Comparison of ENCODE assay signal across 27 cellular contexts in the genomic region with DNA sequence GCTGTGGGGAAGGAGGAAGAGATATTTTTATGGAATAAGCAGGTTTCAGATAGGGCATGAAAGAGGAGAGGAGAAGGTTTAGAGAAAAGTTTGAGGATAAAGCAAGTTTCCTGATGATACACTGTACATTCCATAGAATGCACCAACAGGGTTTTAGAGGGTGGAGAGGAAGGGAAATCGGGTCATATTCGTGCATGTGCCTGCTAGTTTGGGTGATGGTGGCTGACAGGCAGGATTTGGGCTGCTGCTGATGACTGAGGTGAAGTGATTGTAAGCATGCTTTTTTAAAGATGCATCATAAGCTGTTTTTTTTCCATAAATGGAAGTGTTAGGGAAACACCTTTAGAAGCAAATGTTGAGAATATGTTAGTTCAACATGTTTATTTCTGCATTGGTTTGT.
"Had no signal": no experiment of that assay in that cellular context is flagged by ENCODE, and none has a peak within 500 bp of the region (broad histone marks: within the 10 kb centered on the region; RNA-seq: fewer than 3 reads in every experiment).

No MANE protein-coding gene starts in this region.

- DNase-seq: naive thymus-derived CD4-positive, alpha-beta T cell; nephron progenitor cell; nucleus accumbens; pancreas; right cardiac atrium; right lobe of liver; sigmoid colon; small intestine; stimulated activated CD4-positive, alpha-beta T cell treated with anti-CD3 and anti-CD28 coated beads, Interleukin-15, amount 100 ng/mL, for 24 hours; stimulated activated CD4-positive, alpha-beta T cell treated with anti-CD3 and anti-CD28 coated beads, Interleukin-2, amount 100 ng/mL, for 24 hours; stimulated activated CD4-positive, alpha-beta T cell treated with anti-CD3 and anti-CD28 coated beads, Interleukin-2, amount 100 ng/mL, for 48 hours; stimulated activated CD4-positive, alpha-beta T cell treated with anti-CD3 and anti-CD28 coated beads, Interleukin-4, amount 100 ng/mL, for 24 hours; stimulated activated naive B cell treated with anti-CD40 and anti-IgM and Interleukin-4, amounts not matched to agents 10 μg/mL and 1 μg/mL and 100 μg/mL, for 72 hours; stimulated activated naive CD4-positive, alpha-beta T cell treated with Interleukin-2 at 50 U/mL for 16 hours; stomach; trophoblast cell; uterus had no signal

- H3K9me3 ChIP-seq: neutrophil, pancreas, prostate gland, right lobe of liver, sigmoid colon, stomach, thoracic aorta, thyroid gland, tibial nerve, upper lobe of left lung, uterus had no signal

- ATAC-seq: naive thymus-derived CD4-positive, alpha-beta T cell; pancreas; right cardiac atrium; stimulated activated effector memory CD8-positive, alpha-beta T cell treated with anti-CD3 and anti-CD28 coated beads, Interleukin-12 subunit alpha, Interleukin-12 subunit beta, amount 100 ng/mL, for 72 hours; stimulated activated naive B cell treated with anti-CD40 and anti-IgM and Interleukin-4, amounts not matched to agents 10 μg/mL and 1 μg/mL and 100 μg/mL, for 72 hours had no signal

- H3K27ac Mint-ChIP-seq: naive thymus-derived CD4-positive, alpha-beta T cell; natural killer cell treated with Interleukin-12 subunit alpha and Interleukin-12 subunit beta and Interleukin-15 and Interleukin-18, amount 100 ng/mL, for 72 hours; nephron progenitor cell; stimulated activated effector memory CD8-positive, alpha-beta T cell treated with anti-CD3 and anti-CD28 coated beads, Interleukin-12 subunit alpha, Interleukin-12 subunit beta, amount 100 ng/mL, for 72 hours; stimulated activated naive B cell treated with anti-CD40 and anti-IgM and Interleukin-4, amounts not matched to agents 10 μg/mL and 1 μg/mL and 100 μg/mL, for 72 hours; stimulated activated naive CD8-positive, alpha-beta T cell treated with anti-CD3 and anti-CD28 coated beads, Interleukin-15, Interleukin-2, amounts not matched to agents 100 ng/mL and 50 ng/mL, for 24 hours had no signal

- H3K4me1 Mint-ChIP-seq: nephron progenitor cell, neural crest cell had no signal

- H3K36me3 Mint-ChIP-seq: stimulated activated effector memory CD8-positive, alpha-beta T cell treated with anti-CD3 and anti-CD28 coated beads, Interleukin-12 subunit alpha, Interleukin-12 subunit beta, amount 100 ng/mL, for 72 hours had no signal

- H3K27ac ChIP-seq: neutrophil, pancreas, prostate gland, right lobe of liver, sigmoid colon, stomach, thoracic aorta, thyroid gland, tibial nerve, upper lobe of left lung, uterus had no signal

- FAIRE-seq: pancreas, small intestine had no signal

- H3K4me3 Mint-ChIP-seq: naive thymus-derived CD4-positive, alpha-beta T cell; natural killer cell treated with Interleukin-12 subunit alpha and Interleukin-12 subunit beta and Interleukin-15 and Interleukin-18, amount 100 ng/mL, for 72 hours; nephron progenitor cell; neural crest cell; stimulated activated effector memory CD8-positive, alpha-beta T cell treated with anti-CD3 and anti-CD28 coated beads, Interleukin-12 subunit alpha, Interleukin-12 subunit beta, amount 100 ng/mL, for 72 hours; stimulated activated naive CD8-positive, alpha-beta T cell treated with anti-CD3 and anti-CD28 coated beads, Interleukin-15, Interleukin-2, amounts not matched to agents 100 ng/mL and 50 ng/mL, for 24 hours had no signal

- H3K36me3 ChIP-seq: neutrophil, pancreas, prostate gland, right lobe of liver, sigmoid colon, stomach, thoracic aorta, thyroid gland, tibial nerve, upper lobe of left lung, uterus had no signal

- H3K4me1 ChIP-seq: pancreas, prostate gland, right lobe of liver, thyroid gland, tibial nerve, uterus had no signal

- H3K4me3 ChIP-seq: pancreas, prostate gland, right lobe of liver, thoracic aorta, uterus had no signal

- H3K9me3 Mint-ChIP-seq: natural killer cell treated with Interleukin-12 subunit alpha and Interleukin-12 subunit beta and Interleukin-15 and Interleukin-18, amount 100 ng/mL, for 72 hours; nephron progenitor cell; stimulated activated effector memory CD8-positive, alpha-beta T cell treated with anti-CD3 and anti-CD28 coated beads, Interleukin-12 subunit alpha, Interleukin-12 subunit beta, amount 100 ng/mL, for 72 hours; stimulated activated naive B cell treated with anti-CD40 and anti-IgM and Interleukin-4, amounts not matched to agents 10 μg/mL and 1 μg/mL and 100 μg/mL, for 72 hours; stimulated activated naive CD8-positive, alpha-beta T cell treated with anti-CD3 and anti-CD28 coated beads, Interleukin-15, Interleukin-2, amounts not matched to agents 100 ng/mL and 50 ng/mL, for 24 hours had no signal

- H3K27me3 ChIP-seq: right lobe of liver, thyroid gland had no signal
